In genomic region chr3:72171946-72172345, GRCh38 we compare ENCODE assay signal across 12 cellular contexts.
A peak's percentile ranks its signal among the peaks of the same experiment; 100 is the strongest.
DNase-seq lines count a peak whose midpoint lies in the region; ATAC-seq and TF ChIP-seq lines count a peak whose summit lies in the region.
"Had no signal": no experiment of that assay in that cellular context is flagged by ENCODE, and none has a peak within 500 bp of the region (broad histone marks: within the 10 kb centered on the region; RNA-seq: fewer than 3 reads in every experiment).

No MANE protein-coding gene starts in this region.

- H3K27ac ChIP-seq in cingulate gyrus (ENCODE audit: low read depth, low read length) (peak overlapping the region; percentile 93), gastrocnemius medialis (peak overlapping the region; percentile 17 to 55 (median 28))

- in situ Hi-C loops in gastrocnemius medialis (cut with MboI; ENCODE audit: low sequenced_read_pairs in 4 of 4): no loop called here

- DNase-seq in C1 segment of cervical spinal cord (lab: John Stamatoyannopoulos, UW) (peak in 12 of 14 donors; percentile 20 to 79 (median 55)), hypothalamus (lab: John Stamatoyannopoulos, UW) (peak in 45 of 51 donors; percentile 8 to 87 (median 43)), gastrocnemius medialis (peak in 1 of 2 donors; percentile 21), GM10266 (ENCODE audit: extremely low spot score) (no peak), COLO668 (lab: John Stamatoyannopoulos, UW; ENCODE audit: unreplicated experiment) (no peak), DMS79 treated with DMSO at 0.1 percent for 48 hours (lab: John Stamatoyannopoulos, UW) (no peak)
- DNase-seq in NK-92 treated with Interleukin-12 subunit alpha and Interleukin-12 subunit beta, amount 100 ng/mL, for 24 hours (lab: John Stamatoyannopoulos, UW): no peak
- DNase-seq: activated naive CD4-positive, alpha-beta T cell treated with anti-CD3 and anti-CD28 coated beads, Interleukin-2, amount 10 ng/mL, durations not matched to agents 7 days and 5 days; natural killer cell; NCI-H2107 had no signal

- TF ChIP-seq POLR2A in gastrocnemius medialis (IDR thresholded peaks at IDR 0.05): no peak

- no peaks in the 10 kb centered on the region for H3K27me3 ChIP-seq in gastrocnemius medialis

- H3K4me1 ChIP-seq in gastrocnemius medialis: peaks cover 18 to 20% of the 10 kb centered on the region in 2 donors
- H3K4me1 ChIP-seq: HAP-1 had no signal

- no peaks in the 10 kb centered on the region for H3K36me3 ChIP-seq in gastrocnemius medialis
- H3K36me3 ChIP-seq: HAP-1 had no signal

- ATAC-seq in gastrocnemius medialis: peak; percentile 49 to 69
- ATAC-seq: natural killer cell had no signal

- TF ChIP-seq CTCF in gastrocnemius medialis (IDR thresholded peaks at IDR 0.05 in 4 of 5, conservative IDR thresholded peaks at IDR 0.05 in 1 of 5) (no peak), GM10266 (IDR thresholded peaks at IDR 0.05; ENCODE audit: control insufficient read depth, insufficient read depth, low read depth, missing control alignments) (no peak)

- intact Hi-C loops in gastrocnemius medialis (cut with DNase I; ENCODE audit: low total_unique reads): no loop called here

- peak overlapping the region in 1 of 4 donors; percentile 26 for H3K4me3 ChIP-seq in gastrocnemius medialis
- H3K4me3 ChIP-seq: HAP-1 had no signal

- H3K9me3 ChIP-seq in gastrocnemius medialis: no peaks in the 10 kb centered on the region
- H3K9me3 ChIP-seq: HAP-1 had no signal

Comparison
In these comparisons a context has a peak if more than half of its experiments do, and no peak if none do; other contexts are left out.
1. DNase-seq: peak in C1 segment of cervical spinal cord (12 of 14) and hypothalamus (45 of 51); none in GM10266 (single experiment), NK-92 treated with Interleukin-12 subunit alpha and Interleukin-12 subunit beta, amount 100 ng/mL, for 24 hours (single experiment), COLO668 (single experiment) and DMS79 treated with DMSO at 0.1 percent for 48 hours (single experiment).